ENCODE assay signal across 1 cellular context in the genomic region with DNA sequence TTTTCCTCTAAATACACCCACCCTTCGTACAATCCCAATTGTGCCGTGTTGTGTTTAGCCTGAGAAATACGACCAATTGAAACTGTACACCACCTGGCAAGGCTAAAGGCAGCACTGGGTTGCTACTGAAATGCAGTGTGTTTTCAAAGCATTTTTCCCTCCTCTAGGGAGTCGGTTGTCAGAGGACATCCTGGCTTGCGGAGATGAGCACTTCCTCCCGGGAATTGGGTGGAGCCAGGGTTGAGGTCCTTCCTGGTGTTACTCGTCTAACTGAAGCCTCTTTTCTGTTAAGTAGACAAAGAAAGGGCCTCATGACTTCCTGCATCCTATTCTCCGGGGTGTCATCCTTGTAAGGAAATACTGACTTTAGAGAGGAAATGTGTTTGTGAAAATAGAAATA.
TF ChIP-seq lines count a peak whose summit lies in the region.

No MANE protein-coding gene starts in this region.

TF ChIP-seq in H1, 55 proteins besides CTCF, POLR2A, EP300 and RAD21:
- TF ChIP-seq SRF (IDR thresholded peaks at IDR 0.05; ENCODE audit: low read depth, low read length) (no peak), POU5F1 (IDR thresholded peaks at IDR 0.05; ENCODE audit: low read depth, low read length) (no peak), EGR1 (IDR thresholded peaks at IDR 0.05; ENCODE audit: borderline replicate concordance, low read depth, low read length) (no peak), BCL11A (IDR thresholded peaks at IDR 0.05; ENCODE audit: low read depth in 2 of 2, low read length in 2 of 2) (no peak), HDAC6 (IDR thresholded peaks at IDR 0.05; ENCODE audit: low read depth, low read length) (no peak), SP4 (IDR thresholded peaks at IDR 0.05; ENCODE audit: low read length) (no peak), JUND (IDR thresholded peaks at IDR 0.05; ENCODE audit: low read length) (no peak), RBBP5 (IDR thresholded peaks at IDR 0.05; ENCODE audit: borderline replicate concordance, low read depth, low read length) (no peak), TAF1 (IDR thresholded peaks at IDR 0.05; ENCODE audit: low read depth, low read length) (no peak), SIX5 (IDR thresholded peaks at IDR 0.05; ENCODE audit: low read depth, low read length) (no peak), CREB1 (IDR thresholded peaks at IDR 0.05) (no peak), TAF7 (optimal IDR thresholded peaks at IDR 0.05; ENCODE audit: borderline replicate concordance, low read depth, low read length) (no peak)
- TF ChIP-seq, protein P1, sequence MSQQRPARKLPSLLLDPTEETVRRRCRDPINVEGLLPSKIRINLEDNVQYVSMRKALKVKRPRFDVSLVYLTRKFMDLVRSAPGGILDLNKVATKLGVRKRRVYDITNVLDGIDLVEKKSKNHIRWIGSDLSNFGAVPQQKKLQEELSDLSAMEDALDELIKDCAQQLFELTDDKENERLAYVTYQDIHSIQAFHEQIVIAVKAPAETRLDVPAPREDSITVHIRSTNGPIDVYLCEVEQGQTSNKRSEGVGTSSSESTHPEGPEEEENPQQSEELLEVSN (IDR thresholded peaks at IDR 0.05), result no peak
TF ChIP-seq in H1: peak in this region for 0.
